15 cellular contexts compared by ENCODE assay signal in the genomic region with DNA sequence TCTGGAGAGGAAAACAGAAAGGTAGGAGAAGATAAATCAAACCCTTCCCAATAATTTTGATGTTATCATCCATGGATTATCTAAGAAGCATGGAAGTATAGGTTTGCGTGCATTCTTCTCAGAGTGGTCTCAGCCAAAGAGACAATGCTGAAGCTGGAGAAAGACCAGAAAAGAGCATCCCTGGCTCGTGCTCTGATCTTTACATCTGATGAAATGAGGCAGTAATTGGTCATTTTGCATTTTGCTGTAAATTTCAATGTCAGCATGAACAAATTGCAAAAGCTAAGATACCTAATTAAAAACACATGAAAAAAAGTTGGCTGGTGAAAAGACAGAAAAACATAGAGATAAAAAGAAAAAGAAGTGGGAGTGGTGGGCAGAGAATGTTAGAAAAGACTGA.
DNase-seq lines count a peak whose midpoint lies in the region; ATAC-seq and FAIRE-seq lines count a peak whose summit lies in the region.
"Had no signal": no experiment of that assay in that cellular context is flagged by ENCODE, and none has a peak within 500 bp of the region (broad histone marks: within the 10 kb centered on the region; RNA-seq: fewer than 3 reads in every experiment).

No MANE protein-coding gene starts in this region.

- no peak overlapping the region for H3K4me3 ChIP-seq in adipocyte (ENCODE audit: low read length)
- H3K4me3 ChIP-seq: GM12878, GM23248 had no signal

- FAIRE-seq in RCC 7860 (lab: Jason Lieb, UNC): no peak
- FAIRE-seq: A204.1, GM12878, GM18507 had no signal

- ATAC-seq in GM21619 (IDR thresholded peaks at IDR 0.05; ENCODE audit: unreplicated experiment): no peak
- ATAC-seq: GM12878 had no signal

- H3K9me3 ChIP-seq in adipocyte (ENCODE audit: control insufficient read depth, low read length): no peaks in the 10 kb centered on the region
- H3K9me3 ChIP-seq: BE2C had no signal

- H3K4me1 ChIP-seq in adipocyte (ENCODE audit: control insufficient read depth, insufficient read depth, low read length): no peaks in the 10 kb centered on the region
- H3K4me1 ChIP-seq: BE2C had no signal

- peaks cover 16% of the 10 kb centered on the region for H3K36me3 ChIP-seq in adipocyte (ENCODE audit: control insufficient read depth, insufficient read depth, low read length, severe bottlenecking)
- H3K36me3 ChIP-seq: BE2C had no signal

- no peaks in the 10 kb centered on the region for H3K27me3 ChIP-seq in adipocyte (replicated peaks; ENCODE audit: control insufficient read depth, insufficient read depth, low read length)
- H3K27me3 ChIP-seq: BE2C had no signal

- H3K9ac ChIP-seq in adipocyte (ENCODE audit: low read length): no peak overlapping the region
- H3K9ac ChIP-seq: GM23248 had no signal

- DNase-seq in SK-N-DZ (ENCODE audit: low spot score) (peak; percentile 34), adipocyte (ENCODE audit: low read depth) (peak; percentile 33), fibroblast of peridontal ligament (ENCODE audit: extremely low read depth) (peak; percentile 18), NCI-H146 treated with DMSO at 0.1 percent for 48 hours (lab: John Stamatoyannopoulos, UW; ENCODE audit: unreplicated experiment) (no peak), RCC 7860 (ENCODE audit: low spot score) (no peak), iPS-NIHi11 (ENCODE audit: low spot score) (no peak)
- DNase-seq: BE2C; CD4-positive, alpha-beta memory T cell; DMS79; GM23248; H7 had no signal

Comparison
In these comparisons a context has a peak if more than half of its experiments do, and no peak if none do; other contexts are left out.
1. DNase-seq: peak in SK-N-DZ (single experiment), adipocyte (single experiment) and fibroblast of peridontal ligament (single experiment); none in NCI-H146 treated with DMSO at 0.1 percent for 48 hours (single experiment), RCC 7860 (single experiment) and iPS-NIHi11 (single experiment).